Comparison of ENCODE assay signal across 10 cellular contexts in genomic region chr3:4850211-4850927, GRCh38.
A peak's percentile ranks its signal among the peaks of the same experiment; 100 is the strongest.
DNase-seq lines count a peak whose midpoint lies in the region; ATAC-seq and TF ChIP-seq lines count a peak whose summit lies in the region.
"Had no signal": no experiment of that assay in that cellular context is flagged by ENCODE, and none has a peak within 500 bp of the region (broad histone marks: within the 10 kb centered on the region; RNA-seq: fewer than 3 reads in every experiment).

No MANE protein-coding gene starts in this region.

- no peak overlapping the region for H3K14ac ChIP-seq in mesenchymal stem cell (ENCODE audit: low read length in 2 of 2)

- H4K20me1 ChIP-seq in GM23338 (replicated peaks; ENCODE audit: insufficient read depth): no peaks in the 10 kb centered on the region

- H3K4me3 ChIP-seq in mesenchymal stem cell (ENCODE audit: insufficient read depth in 1 of 2, low read depth in 1 of 2, low read length in 2 of 2) (no peak overlapping the region), GM23338 (no peak overlapping the region)
- H3K4me3 ChIP-seq: psoas muscle had no signal

- H2BK5ac ChIP-seq in mesenchymal stem cell (ENCODE audit: low read depth, low read length, poor library complexity, severe bottlenecking): no peak overlapping the region

- no peak overlapping the region for H2BK12ac ChIP-seq in mesenchymal stem cell (ENCODE audit: low read length in 2 of 2)

- H3K4me1 Mint-ChIP-seq in endothelial cell (ENCODE audit: unreplicated experiment): peaks cover 13% of the 10 kb centered on the region
- H3K4me1 Mint-ChIP-seq in GM23338: peaks cover 5% of the 10 kb centered on the region; the same call in 2 of the 3 replicates

- H2BK120ac ChIP-seq in mesenchymal stem cell (ENCODE audit: low read depth, low read length): no peak overlapping the region

- H3K36me3 Mint-ChIP-seq in endothelial cell (ENCODE audit: low read depth, unreplicated experiment): no peaks in the 10 kb centered on the region
- no peaks in the 10 kb centered on the region for H3K36me3 Mint-ChIP-seq in GM23338 (ENCODE audit: low read depth)

- H3F3A ChIP-seq in GM23338 (replicated peaks; ENCODE audit: low read depth): no peaks in the 10 kb centered on the region

- DNase-seq in activated T-cell treated with anti-CD3 and anti-CD28 coated beads for 48 hours (ENCODE audit: low read depth): peak; percentile 44
- DNase-seq in stimulated activated CD8-positive, alpha-beta memory T cell treated with anti-CD3 and anti-CD28 coated beads, Interleukin-4, amount 100 ng/mL, for 48 hours: peak; percentile 68
- DNase-seq in mesenchymal stem cell: no peak
- no peak for DNase-seq in cerebellar cortex (ENCODE audit: low spot score)
- no peak for DNase-seq in endothelial cell (ENCODE audit: low spot score)
- DNase-seq in GM23338 (ENCODE audit: low spot score): no peak
- DNase-seq: NCI-H2029, psoas muscle had no signal

- no peak for TF ChIP-seq CTCF in endothelial cell (IDR thresholded peaks at IDR 0.05; ENCODE audit: unreplicated experiment)
- no peak for TF ChIP-seq CTCF in GM23338 (conservative IDR thresholded peaks at IDR 0.05; ENCODE audit: low read depth in 2 of 2)

- H3K18ac ChIP-seq in mesenchymal stem cell (ENCODE audit: low read depth in 1 of 2, low read length in 2 of 2): no peak overlapping the region

- H4K8ac ChIP-seq in mesenchymal stem cell (ENCODE audit: low read length): no peak overlapping the region

- H3K27ac Mint-ChIP-seq in endothelial cell (ENCODE audit: unreplicated experiment) (no peak overlapping the region), GM23338 (no peak overlapping the region)

- H3K23ac ChIP-seq in mesenchymal stem cell (ENCODE audit: low read length in 2 of 2): no peak overlapping the region

- H3K4ac ChIP-seq in mesenchymal stem cell (ENCODE audit: low read depth in 1 of 2, low read length in 2 of 2): no peak overlapping the region

- no peak overlapping the region for H3K9ac ChIP-seq in mesenchymal stem cell (ENCODE audit: low read length)

- H3K27me3 ChIP-seq in mesenchymal stem cell (ENCODE audit: control insufficient read depth in 1 of 2, insufficient read depth in 1 of 2, low read length in 2 of 2): no peaks in the 10 kb centered on the region
- H3K27me3 ChIP-seq in GM23338 (ENCODE audit: insufficient read depth): no peaks in the 10 kb centered on the region

- no peaks in the 10 kb centered on the region for H3K36me3 ChIP-seq in mesenchymal stem cell (ENCODE audit: control insufficient read depth in 1 of 2, insufficient read depth in 2 of 2, low read depth in 1 of 2, low read length in 2 of 2)
- H3K36me3 ChIP-seq in GM23338 (ENCODE audit: insufficient read depth): no peaks in the 10 kb centered on the region

- no peak overlapping the region for H2AK5ac ChIP-seq in mesenchymal stem cell (ENCODE audit: low read length, severe bottlenecking)

- H3K9me3 ChIP-seq in mesenchymal stem cell (ENCODE audit: control insufficient read depth, low read length): no peaks in the 10 kb centered on the region
- H3K9me3 ChIP-seq: psoas muscle had no signal

- H3K4me3 Mint-ChIP-seq in endothelial cell (ENCODE audit: unreplicated experiment): no peak overlapping the region
- no peak overlapping the region for H3K4me3 Mint-ChIP-seq in GM23338

- no peak overlapping the region for H4K91ac ChIP-seq in mesenchymal stem cell (ENCODE audit: low read length)

- no peaks in the 10 kb centered on the region for H3K9me2 ChIP-seq in GM23338 (ENCODE audit: insufficient read depth)

- H3K9me3 Mint-ChIP-seq in endothelial cell (ENCODE audit: unreplicated experiment): no peaks in the 10 kb centered on the region
- H3K9me3 Mint-ChIP-seq in GM23338: no peaks in the 10 kb centered on the region

- no peak overlapping the region for H2BK15ac ChIP-seq in mesenchymal stem cell (ENCODE audit: low read depth, poor library complexity, severe bottlenecking)

- H3K4me1 ChIP-seq in mesenchymal stem cell (ENCODE audit: control insufficient read depth, insufficient read depth, low read depth, low read length) (no peaks in the 10 kb centered on the region), GM23338 (ENCODE audit: insufficient read depth) (peaks cover 7% of the 10 kb centered on the region; the same call in 1 of the 2 replicates)

- H3K4me2 ChIP-seq in mesenchymal stem cell (ENCODE audit: low read length, poor library complexity, severe bottlenecking) (no peak overlapping the region), GM23338 (no peak overlapping the region)

- H3K79me1 ChIP-seq in mesenchymal stem cell (replicated peaks; ENCODE audit: low read length, poor library complexity, severe bottlenecking): no peaks in the 10 kb centered on the region

- H3K27ac ChIP-seq in mesenchymal stem cell (ENCODE audit: low read length, poor library complexity, severe bottlenecking): no peak overlapping the region
- no peak overlapping the region for H3K27ac ChIP-seq in GM23338 (ENCODE audit: low read depth)
- H3K27ac ChIP-seq: psoas muscle had no signal

- no peak overlapping the region for H2AFZ ChIP-seq in mesenchymal stem cell (ENCODE audit: low read depth, low read length)
- no peak overlapping the region for H2AFZ ChIP-seq in GM23338

- peak; percentile 46 for ATAC-seq in GM19397 (IDR thresholded peaks at IDR 0.05; ENCODE audit: unreplicated experiment)
- peak; percentile 28 for ATAC-seq in HG03064 (IDR thresholded peaks at IDR 0.05; ENCODE audit: low read depth, unreplicated experiment)
- no peak for ATAC-seq in GM23338
- ATAC-seq: psoas muscle had no signal

- WGBS in mesenchymal stem cell: 94% methylated on average over 2 of the region's 5 CpGs

- no peaks in the 10 kb centered on the region for H3K79me2 ChIP-seq in GM23338 (replicated peaks; ENCODE audit: insufficient read depth)

- peaks cover 1% of the 10 kb centered on the region for H3K27me3 Mint-ChIP-seq in endothelial cell (ENCODE audit: unreplicated experiment)
- no peaks in the 10 kb centered on the region for H3K27me3 Mint-ChIP-seq in GM23338 (ENCODE audit: insufficient read depth, low read depth, poor library complexity)

TF ChIP-seq in GM23338, 12 proteins besides CTCF, POLR2A, EP300 and RAD21:
- TF ChIP-seq EZH2 (IDR thresholded peaks at IDR 0.05; ENCODE audit: low read depth, unreplicated experiment) (no peak), NANOG (IDR thresholded peaks at IDR 0.05; ENCODE audit: borderline replicate concordance) (no peak), ZNF114 (CRISPR knock-in tag; IDR thresholded peaks at IDR 0.05) (no peak), CREB1 (CRISPR knock-in tag; IDR thresholded peaks at IDR 0.05; ENCODE audit: low read depth) (no peak), ZNF462 (CRISPR knock-in tag; IDR thresholded peaks at IDR 0.05) (no peak)

Comparison
In these comparisons a context has a peak if more than half of its experiments do, and no peak if none do; other contexts are left out.
1. DNase-seq: peak in activated T-cell treated with anti-CD3 and anti-CD28 coated beads for 48 hours (single experiment) and stimulated activated CD8-positive, alpha-beta memory T cell treated with anti-CD3 and anti-CD28 coated beads, Interleukin-4, amount 100 ng/mL, for 48 hours (single experiment); none in mesenchymal stem cell (single experiment), cerebellar cortex (single experiment), endothelial cell (single experiment) and GM23338 (single experiment).